ENCODE assay signal across 23 cellular contexts in genomic region chr3:123711356-123711755, GRCh38.
"Had no signal": no experiment of that assay in that cellular context is flagged by ENCODE, and none has a peak within 500 bp of the region (broad histone marks: within the 10 kb centered on the region; RNA-seq: fewer than 3 reads in every experiment).

No MANE protein-coding gene starts in this region.

- H3K36me3 ChIP-seq: adrenal gland, sigmoid colon, thyroid gland, WERI-Rb-1 had no signal

- DNase-seq: activated CD4-positive, alpha-beta T cell treated with anti-CD3 and anti-CD28 coated beads, Interleukin-2, amount 50 U/mL, for 1 hour; activated CD4-positive, CD25-positive, alpha-beta regulatory T cell treated with anti-CD3 and anti-CD28 coated beads, Interleukin-2, amount 50 U/mL, for 72 hours; activated T-cell treated with anti-CD3 and anti-CD28 coated beads, Interleukin-2, amount 50 U/mL, for 1 hour; adrenal gland; effector CD8-positive, alpha-beta T cell; erythroblast; foreskin keratinocyte; hippocampal formation; mesendoderm; naive B cell; retina; sigmoid colon; stimulated activated CD4-positive, alpha-beta T cell treated with anti-CD3 and anti-CD28 coated beads, Interleukin-2, amount 100 ng/mL, for 48 hours; stimulated activated CD8-positive, alpha-beta memory T cell treated with anti-CD3 and anti-CD28 coated beads, Interleukin-4, amount 100 ng/mL, for 48 hours; stimulated activated naive B cell treated with anti-CD40 and anti-IgM and Interleukin-4, amounts not matched to agents 10 μg/mL and 1 μg/mL and 100 μg/mL, for 72 hours; T-helper 1 cell; thyroid gland; WERI-Rb-1 had no signal

- H3K4me1 Mint-ChIP-seq: activated T-helper 17 cell treated with anti-CD3 and anti-CD28 coated beads, Interleukin-2, amount 50 U/mL, for 72 hours had no signal

- H3K27ac Mint-ChIP-seq: activated naive CD4-positive, alpha-beta T cell treated with anti-CD3 and anti-CD28 coated beads, Interleukin-2, amount 50 U/mL, for 72 hours; activated T-helper 17 cell treated with anti-CD3 and anti-CD28 coated beads, Interleukin-2, amount 50 U/mL, for 72 hours; progenitor cell of endocrine pancreas; stimulated activated naive B cell treated with anti-CD40 and anti-IgM and Interleukin-4, amounts not matched to agents 10 μg/mL and 1 μg/mL and 100 μg/mL, for 72 hours had no signal

- H3K27me3 Mint-ChIP-seq: activated T-helper 17 cell treated with anti-CD3 and anti-CD28 coated beads, Interleukin-2, amount 50 U/mL, for 72 hours; naive B cell; stimulated activated naive B cell treated with anti-CD40 and anti-IgM and Interleukin-4, amounts not matched to agents 10 μg/mL and 1 μg/mL and 100 μg/mL, for 72 hours had no signal

- H3K36me3 Mint-ChIP-seq: activated naive CD4-positive, alpha-beta T cell treated with anti-CD3 and anti-CD28 coated beads, Interleukin-2, amount 50 U/mL, for 72 hours; naive B cell; stimulated activated naive B cell treated with anti-CD40 and anti-IgM and Interleukin-4, amounts not matched to agents 10 μg/mL and 1 μg/mL and 100 μg/mL, for 72 hours had no signal

- ATAC-seq: activated naive CD4-positive, alpha-beta T cell treated with anti-CD3 and anti-CD28 coated beads, Interleukin-2, amount 50 U/mL, for 72 hours; activated T-helper 17 cell treated with anti-CD3 and anti-CD28 coated beads, Interleukin-2, amount 50 U/mL, for 72 hours; foreskin keratinocyte; stimulated activated naive B cell treated with anti-CD40 and anti-IgM and Interleukin-4, amounts not matched to agents 10 μg/mL and 1 μg/mL and 100 μg/mL, for 72 hours had no signal

- H3K27me3 ChIP-seq: adrenal gland, sigmoid colon, thyroid gland had no signal

- H3K4me3 ChIP-seq: adrenal gland, sigmoid colon, smooth muscle cell, thyroid gland had no signal

- H3K4me3 Mint-ChIP-seq: activated T-helper 17 cell treated with anti-CD3 and anti-CD28 coated beads, Interleukin-2, amount 50 U/mL, for 72 hours; naive B cell; neural crest cell; stimulated activated naive B cell treated with anti-CD40 and anti-IgM and Interleukin-4, amounts not matched to agents 10 μg/mL and 1 μg/mL and 100 μg/mL, for 72 hours had no signal

- H3K27ac ChIP-seq: foreskin keratinocyte, thyroid gland, WERI-Rb-1 had no signal

- H3K9me3 ChIP-seq: adrenal gland, sigmoid colon, thyroid gland had no signal

- H3K9me3 Mint-ChIP-seq: activated naive CD4-positive, alpha-beta T cell treated with anti-CD3 and anti-CD28 coated beads, Interleukin-2, amount 50 U/mL, for 72 hours; activated T-helper 17 cell treated with anti-CD3 and anti-CD28 coated beads, Interleukin-2, amount 50 U/mL, for 72 hours; naive B cell; neural crest cell; stimulated activated naive B cell treated with anti-CD40 and anti-IgM and Interleukin-4, amounts not matched to agents 10 μg/mL and 1 μg/mL and 100 μg/mL, for 72 hours had no signal

- H3K4me1 ChIP-seq: foreskin keratinocyte, sigmoid colon had no signal
